In the genomic region with DNA sequence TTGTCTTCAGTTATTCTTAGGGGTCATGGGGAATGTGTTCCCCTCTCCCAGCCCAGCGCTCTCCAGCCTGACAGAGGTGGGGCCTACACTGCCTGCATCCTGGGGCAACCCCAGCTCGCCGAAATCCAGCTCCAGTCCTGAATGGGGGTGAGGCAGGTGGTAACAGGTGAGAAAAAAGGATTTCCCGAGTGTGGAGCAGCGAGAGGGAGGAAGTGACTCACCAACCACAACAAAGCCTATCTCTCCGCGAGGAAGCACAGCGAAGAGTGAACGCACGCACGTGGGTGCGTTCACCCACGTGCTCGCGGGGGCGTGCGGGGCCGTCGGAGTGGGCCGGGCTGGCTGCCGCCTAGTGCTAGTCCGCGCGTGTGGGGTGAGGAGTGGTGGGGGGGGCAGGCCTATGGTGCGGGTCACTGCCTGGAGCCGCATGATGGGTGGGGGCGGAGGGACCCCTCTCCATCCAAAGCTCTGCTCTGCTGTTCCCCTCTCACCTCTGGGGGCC, we compare ENCODE assay signal across 9 cellular contexts. TPM values are rescaled to one million over a fixed set of nuclear protein-coding genes. Genes with fewer than 3 reads are reported as not detected.
A peak's percentile ranks its signal among the peaks of the same experiment; 100 is the strongest.
DNase-seq lines count a peak whose midpoint lies in the region; ATAC-seq and TF ChIP-seq lines count a peak whose summit lies in the region.
"Had no signal": no experiment of that assay in that cellular context is flagged by ENCODE, and none has a peak within 500 bp of the region (broad histone marks: within the 10 kb centered on the region; RNA-seq: fewer than 3 reads in every experiment).

No MANE protein-coding gene starts in this region.

- intact Hi-C loops in CD8-positive, alpha-beta T cell (cut with DNase I, micrococcal nuclease) = loop anchor here (1.0 to 10.0 kb wide), 9 partner anchors 73 to 1073 kb away; a partner anchor contains a TSS
- intact Hi-C loops in vagina (cut with DNase I) = no loop called here

- no peaks in the 10 kb centered on the region for H3K9me3 Mint-ChIP-seq in CD8-positive, alpha-beta T cell
- no peaks in the 10 kb centered on the region for H3K9me3 Mint-ChIP-seq in activated T-cell treated with anti-CD3 and anti-CD28 coated beads, Interleukin-2, amount 50 U/mL, for 4 hours

- TF ChIP-seq POLR2A in vagina (IDR thresholded peaks at IDR 0.05) = no peak

- peak; percentile 47 to 87 (median 75) for DNase-seq in CD8-positive, alpha-beta T cell
- peak; percentile 85 for DNase-seq in MM.1S
- peak; percentile 83 for DNase-seq in activated T-cell treated with anti-CD3 and anti-CD28 coated beads, Interleukin-2, amount 50 U/mL, for 4 hours
- DNase-seq in foreskin keratinocyte = peak; percentile 55 to 72
- DNase-seq in renal cortical epithelial cell (ENCODE audit: low read depth) = peak; percentile 52
- no peak for DNase-seq in vagina (ENCODE audit: extremely low spot score in 2 of 2)
- no peak for DNase-seq in NCI-H526 treated with DMSO at 0.1 percent for 48 hours (lab: John Stamatoyannopoulos, UW)

- POLR2A ChIA-PET in CD8-positive, alpha-beta T cell (lab: Charles Lee) = interaction anchor here (0.7 to 1.5 kb wide), 4 partner anchors 14 to 306 kb away, joined by 3 to 5 read pairs (median 3); a partner anchor contains a TSS

- H3K4me3 ChIP-seq in CD8-positive, alpha-beta T cell (ENCODE audit: low read depth, low read length) = peak overlapping the region; percentile 47
- H3K4me3 ChIP-seq in MM.1S (ENCODE audit: low read length) = peak overlapping the region; percentile 98
- H3K4me3 ChIP-seq in vagina = peak overlapping the region; percentile 56 to 73

- H3K9me2 ChIP-seq in MM.1S (replicated peaks; ENCODE audit: insufficient read depth, low read length) = no peaks in the 10 kb centered on the region

- H3K27ac ChIP-seq in CD8-positive, alpha-beta T cell (ENCODE audit: low read depth, low read length) = no peak overlapping the region
- H3K27ac ChIP-seq in MM.1S (ENCODE audit: low read length) (peak overlapping the region; percentile 94; the same call in 1 of the 2 replicates), foreskin keratinocyte (no peak overlapping the region), vagina (peak overlapping the region; percentile 53)

- peak overlapping the region; percentile 98 for H3K9ac ChIP-seq in MM.1S (ENCODE audit: low read length)

- no peak for TF ChIP-seq CTCF in CD8-positive, alpha-beta T cell (IDR thresholded peaks at IDR 0.05)
- no peak for TF ChIP-seq CTCF in MM.1S (IDR thresholded peaks at IDR 0.05; ENCODE audit: low read length)
- no peak for TF ChIP-seq CTCF in foreskin keratinocyte (conservative IDR thresholded peaks at IDR 0.05)
- no peak for TF ChIP-seq CTCF in vagina (IDR thresholded peaks at IDR 0.05)

- H3K27me3 ChIP-seq in CD8-positive, alpha-beta T cell (ENCODE audit: insufficient read depth, low read length) = no peaks in the 10 kb centered on the region
- H3K27me3 ChIP-seq in MM.1S (replicated peaks; ENCODE audit: insufficient read depth, low read length) (no peaks in the 10 kb centered on the region), foreskin keratinocyte (peaks cover 91% of the 10 kb centered on the region), vagina (no peaks in the 10 kb centered on the region)

- H3K36me3 ChIP-seq in CD8-positive, alpha-beta T cell (ENCODE audit: insufficient read depth, low read length) = no peaks in the 10 kb centered on the region
- no peaks in the 10 kb centered on the region for H3K36me3 ChIP-seq in MM.1S (replicated peaks; ENCODE audit: insufficient read depth, low read length)
- H3K36me3 ChIP-seq in vagina = no peaks in the 10 kb centered on the region

- CTCF ChIA-PET in CD8-positive, alpha-beta T cell (lab: Charles Lee) = interaction anchor here (0.8 to 2.7 kb wide), 3 partner anchors 16 to 47 kb away, joined by 3 to 14 read pairs (median 3); no protein-coding TSS in a partner anchor

- H3F3A ChIP-seq in MM.1S (ENCODE audit: insufficient read depth, low read length) = peaks cover 48% of the 10 kb centered on the region

- peaks cover 43% of the 10 kb centered on the region for H3K4me1 ChIP-seq in CD8-positive, alpha-beta T cell (ENCODE audit: insufficient read depth, low read length)
- peaks cover 34% of the 10 kb centered on the region for H3K4me1 ChIP-seq in MM.1S (ENCODE audit: low read length)
- no peaks in the 10 kb centered on the region for H3K4me1 ChIP-seq in foreskin keratinocyte
- H3K4me1 ChIP-seq in vagina = peaks cover 31% of the 10 kb centered on the region

- H3K4me1 Mint-ChIP-seq in CD8-positive, alpha-beta T cell (ENCODE audit: low read depth) = peaks cover 45% of the 10 kb centered on the region
- H3K4me1 Mint-ChIP-seq in activated T-cell treated with anti-CD3 and anti-CD28 coated beads, Interleukin-2, amount 50 U/mL, for 4 hours (ENCODE audit: low read depth) = peaks cover 53% of the 10 kb centered on the region

- peak overlapping the region; percentile 97 for H3K4me2 ChIP-seq in MM.1S (ENCODE audit: low read depth, low read length)

- H3K36me3 Mint-ChIP-seq in CD8-positive, alpha-beta T cell = no peaks in the 10 kb centered on the region
- no peaks in the 10 kb centered on the region for H3K36me3 Mint-ChIP-seq in activated T-cell treated with anti-CD3 and anti-CD28 coated beads, Interleukin-2, amount 50 U/mL, for 4 hours (ENCODE audit: insufficient read depth)

- H3K9me3 ChIP-seq in CD8-positive, alpha-beta T cell (ENCODE audit: low read length) = no peaks in the 10 kb centered on the region
- H3K9me3 ChIP-seq in MM.1S (replicated peaks; ENCODE audit: insufficient read depth, low read length) (no peaks in the 10 kb centered on the region), vagina (no peaks in the 10 kb centered on the region)

- H3K79me2 ChIP-seq in MM.1S (ENCODE audit: low read length) = peaks cover 40% of the 10 kb centered on the region

- H2AFZ ChIP-seq in MM.1S (ENCODE audit: low read length) = peak overlapping the region; percentile 70

- ATAC-seq in CD8-positive, alpha-beta T cell = peak; percentile 80
- peak; percentile 59 for ATAC-seq in activated T-cell treated with anti-CD3 and anti-CD28 coated beads, Interleukin-2, amount 50 U/mL, for 4 hours
- ATAC-seq in foreskin keratinocyte (peak; percentile 52), HG02840 (IDR thresholded peaks at IDR 0.05; ENCODE audit: low FRiP score, unreplicated experiment) (no peak)

- no peak overlapping the region for H3K27ac Mint-ChIP-seq in CD8-positive, alpha-beta T cell

- H4K20me1 ChIP-seq in MM.1S (ENCODE audit: insufficient read depth, low read length) = no peaks in the 10 kb centered on the region

- peaks cover 2% of the 10 kb centered on the region for H3K27me3 Mint-ChIP-seq in CD8-positive, alpha-beta T cell (ENCODE audit: low read depth)
- H3K27me3 Mint-ChIP-seq in activated T-cell treated with anti-CD3 and anti-CD28 coated beads, Interleukin-2, amount 50 U/mL, for 4 hours (ENCODE audit: low read depth) = peaks cover 3% of the 10 kb centered on the region

- H3K4me3 Mint-ChIP-seq in CD8-positive, alpha-beta T cell = peak overlapping the region; percentile 80
- peak overlapping the region; percentile 82 for H3K4me3 Mint-ChIP-seq in activated T-cell treated with anti-CD3 and anti-CD28 coated beads, Interleukin-2, amount 50 U/mL, for 4 hours

RNA-seq across cellular contexts. Expression of a gene that starts 0.9 kb away (rescaled TPM):
- total RNA-seq in CD8-positive, alpha-beta T cell = under 1 TPM in 1 of 2 experiments, not detected in 1; 0.08 TPM
- total RNA-seq in activated T-cell treated with anti-CD3 and anti-CD28 coated beads, Interleukin-2, amount 50 U/mL, for 4 hours = 1 to 10 TPM in 2 of 3 donors, under 1 TPM in 1; 0.90 to 2.6 (median 1.3) TPM
- total RNA-seq in foreskin keratinocyte = 0.04 and 0.07 TPM in 2 replicates
- 0.03 TPM in 1 of 2 replicates, not detected in the other for polyA plus RNA-seq in foreskin keratinocyte
- total RNA-seq in renal cortical epithelial cell = 1.7 and 2.6 TPM in 2 replicates
- total RNA-seq in vagina = 6.9 TPM

RNA-seq across cellular contexts. Expression of a gene that starts 36.2 kb away (rescaled TPM):
- not detected for total RNA-seq in CD8-positive, alpha-beta T cell
- total RNA-seq in activated T-cell treated with anti-CD3 and anti-CD28 coated beads, Interleukin-2, amount 50 U/mL, for 4 hours = not detected
- total RNA-seq in foreskin keratinocyte (0.14 TPM in 2 replicates), renal cortical epithelial cell (not detected in 2 replicates), vagina (not detected)
- polyA plus RNA-seq in foreskin keratinocyte = 0.12 and 0.29 TPM in 2 replicates
- total RNA-seq: subcutaneous adipose tissue had no signal

Comparison
In these comparisons a context has a peak if more than half of its experiments do, and no peak if none do; other contexts are left out.
1. DNase-seq: peak in CD8-positive, alpha-beta T cell (7 of 7), MM.1S (single experiment), activated T-cell treated with anti-CD3 and anti-CD28 coated beads, Interleukin-2, amount 50 U/mL, for 4 hours (single experiment), foreskin keratinocyte (2 of 2) and renal cortical epithelial cell (single experiment); none in vagina (0 of 2) and NCI-H526 treated with DMSO at 0.1 percent for 48 hours (single experiment).
2. H3K27ac ChIP-seq: peak in MM.1S (single experiment) and vagina (single experiment); none in CD8-positive, alpha-beta T cell (single experiment) and foreskin keratinocyte (single experiment).
3. H3K4me3 ChIP-seq: peak in every context shown above with its lines; median percentile 98 in MM.1S; 64 in vagina; 47 in CD8-positive, alpha-beta T cell.